In genomic region chr15:83206387-83206970, GRCh38 we compare ENCODE assay signal across 8 cellular contexts. TPM values are rescaled to one million over a fixed set of nuclear protein-coding genes. Genes with fewer than 3 reads are reported as not detected.
DNase-seq lines count a peak whose midpoint lies in the region; ATAC-seq, FAIRE-seq and TF ChIP-seq lines count a peak whose summit lies in the region.

No MANE protein-coding gene starts in this region.

- H3K36me3 ChIP-seq in RWPE2 (ENCODE audit: low read depth): peaks cover 11% of the 10 kb centered on the region
- H3K36me3 ChIP-seq in H1 (ENCODE audit: control insufficient read depth in 2 of 4, insufficient read depth in 4 of 4, low read length in 3 of 4): no peaks in the 10 kb centered on the region; a peak in 1 of 8 replicates
- H3K36me3 ChIP-seq in mucosa of stomach (ENCODE audit: control insufficient read depth, insufficient read depth, low read length): no peaks in the 10 kb centered on the region

- TF ChIP-seq POLR2A in H1 (IDR thresholded peaks at IDR 0.05; ENCODE audit: control extremely low read depth in 1 of 2, low read depth in 2 of 2, low read length in 2 of 2): no peak

- H2BK15ac ChIP-seq in H1 (ENCODE audit: low read length): no peak overlapping the region

- peak overlapping the region; percentile 62 for H3K27ac ChIP-seq in RWPE2 (ENCODE audit: poor library complexity, severe bottlenecking)
- H3K27ac ChIP-seq in H1 (ENCODE audit: low read depth, low read length): peak overlapping the region; percentile 81

- H3K79me2 ChIP-seq in H1 (ENCODE audit: control insufficient read depth in 1 of 2, insufficient read depth in 2 of 2, low read length in 2 of 2): peaks cover 10 to 54% of the 10 kb centered on the region in 2 experiments; a peak in 3 of 4 replicates

- H3K9me3 ChIP-seq in RWPE2 (ENCODE audit: severe bottlenecking) (no peaks in the 10 kb centered on the region), H1 (ENCODE audit: insufficient read depth in 2 of 2, low read depth in 1 of 2, low read length in 1 of 2) (no peaks in the 10 kb centered on the region), mucosa of stomach (ENCODE audit: control insufficient read depth, low read length) (no peaks in the 10 kb centered on the region)

- H4K91ac ChIP-seq in H1 (replicated peaks; ENCODE audit: insufficient read length, low read length): peak overlapping the region; percentile 56

- H4K5ac ChIP-seq in H1 (ENCODE audit: insufficient read length, low read depth, low read length): peak overlapping the region; percentile 74

- TF ChIP-seq CTCF in RWPE2 (IDR thresholded peaks at IDR 0.05; ENCODE audit: poor library complexity, severe bottlenecking) (no peak), H1 (IDR thresholded peaks at IDR 0.05; ENCODE audit: control extremely low read depth in 1 of 3, insufficient read depth in 1 of 3, low read depth in 1 of 3, low read length in 3 of 3) (no peak)

- peaks cover 4% of the 10 kb centered on the region; the same call in 1 of the 2 replicates for H3K23me2 ChIP-seq in H1 (ENCODE audit: low read depth, low read length)

- FAIRE-seq in H1 (lab: Jason Lieb, UNC): no peak

- H3K4me1 ChIP-seq in RWPE2 (ENCODE audit: insufficient read depth, poor library complexity, severe bottlenecking) (peaks cover 40% of the 10 kb centered on the region), H1 (replicated peaks in 1 of 4; ENCODE audit: control insufficient read depth in 3 of 4, insufficient read depth in 4 of 4, low read length in 3 of 4) (peaks cover 3 to 13% (median 7%) of the 10 kb centered on the region in 4 experiments; a peak in 5 of 7 replicates), mucosa of stomach (ENCODE audit: control insufficient read depth, insufficient read depth, low read length) (no peaks in the 10 kb centered on the region)

- no peak for TF ChIP-seq RAD21 in H1 (IDR thresholded peaks at IDR 0.05 in 1 of 2, conservative IDR thresholded peaks at IDR 0.05 in 1 of 2; ENCODE audit: low read depth in 2 of 2, low read length in 2 of 2)

- H3K27me3 ChIP-seq in RWPE2 (ENCODE audit: insufficient read depth, poor library complexity, severe bottlenecking) (no peaks in the 10 kb centered on the region), H1 (replicated peaks in 1 of 4; ENCODE audit: control insufficient read depth in 3 of 4, extremely low read depth in 1 of 4, insufficient read depth in 3 of 4, low read length in 3 of 4) (no peaks in the 10 kb centered on the region; a peak in 1 of 7 replicates), mucosa of stomach (ENCODE audit: control insufficient read depth, insufficient read depth, low read length) (peaks cover 21% of the 10 kb centered on the region)

- H2BK120ac ChIP-seq in H1 (replicated peaks; ENCODE audit: low read depth, low read length): no peak overlapping the region

- ATAC-seq in RWPE2 (ENCODE audit: low read depth) (peak; percentile 18), HG03521 (IDR thresholded peaks at IDR 0.05; ENCODE audit: unreplicated experiment) (no peak)

- WGBS in H1 (ENCODE audit: extremely low coverage in 1 of 2, insufficient coverage in 1 of 2, insufficient read length in 1 of 2, insufficient replicate concordance in 2 of 2, low coverage in 1 of 2, low lambda C conversion rate in 2 of 2, missing lambda C conversion rate in 1 of 2), 2 experiments: 2% methylated on average over 24 of the region's 24 CpGs; no CpG with 5 or more reads in 1 of the 2 experiments

- no peak overlapping the region for H2BK20ac ChIP-seq in H1 (ENCODE audit: low read length)

- H3K4ac ChIP-seq in H1 (replicated peaks; ENCODE audit: insufficient read length, low read depth, low read length): peak overlapping the region; percentile 81

- no peak overlapping the region for H2AFZ ChIP-seq in H1 (ENCODE audit: low read length)

- no peak overlapping the region for H2BK12ac ChIP-seq in H1 (ENCODE audit: low read depth, low read length)

- peak overlapping the region; percentile 99 for H3K4me3 ChIP-seq in RWPE2 (ENCODE audit: severe bottlenecking)
- peak overlapping the region; percentile 59 to 95 (median 87) for H3K4me3 ChIP-seq in H1 (ENCODE audit: extremely low read depth in 1 of 4, insufficient read depth in 2 of 4, low read depth in 3 of 4, low read length in 4 of 4)
- peak overlapping the region; percentile 16 for H3K4me3 ChIP-seq in mucosa of stomach (ENCODE audit: low read length)

- H3K9ac ChIP-seq in H1 (replicated peaks in 1 of 4; ENCODE audit: extremely low read depth in 1 of 4, low read depth in 3 of 4, low read length in 3 of 4) (peak overlapping the region; percentile 81 to 95 (median 86)), mucosa of stomach (ENCODE audit: low read length) (peak overlapping the region; percentile 53)

- H3K79me1 ChIP-seq in H1 (ENCODE audit: low read depth, low read length): no peaks in the 10 kb centered on the region

- H3K56ac ChIP-seq in H1 (replicated peaks; ENCODE audit: insufficient read length, low read depth, low read length): peak overlapping the region; percentile 17

- peak overlapping the region; percentile 69 to 77 for H3K4me2 ChIP-seq in H1 (ENCODE audit: insufficient read depth in 1 of 2, low read depth in 2 of 2, low read length in 2 of 2)

- H2AK5ac ChIP-seq in H1 (ENCODE audit: low read depth, low read length): no peak overlapping the region

- peak overlapping the region; percentile 84 for H3K18ac ChIP-seq in H1 (ENCODE audit: extremely low read depth, low read length)

- POLR2A ChIA-PET in H1 (lab: Charles Lee; ENCODE audit: partially characterized antibody): interaction anchor here (1.0 to 1.6 kb wide), 5 partner anchors 9 to 668 kb away, joined by 3 to 10 read pairs (median 6); partner anchors contain the start of gene BTBD1

- CTCF ChIA-PET in H1 (lab: Charles Lee; ENCODE audit: partially characterized antibody): interaction anchor here (0.6 to 1.2 kb wide), 4 partner anchors 16 to 635 kb away, joined by 3 to 4 read pairs (median 3); no protein-coding TSS in a partner anchor

- H4K20me1 ChIP-seq in H1 (replicated peaks in 1 of 2; ENCODE audit: control insufficient read depth in 1 of 2, insufficient read depth in 2 of 2, low read length in 2 of 2): peaks cover 5 to 8% of the 10 kb centered on the region in 2 experiments

- no peak for TF ChIP-seq EP300 in H1 (IDR thresholded peaks at IDR 0.05; ENCODE audit: borderline replicate concordance in 1 of 2, low read depth in 2 of 2, low read length in 2 of 2)

- DNase-seq in NCI-H1436 (lab: John Stamatoyannopoulos, UW) (peak; percentile 2), NCI-H1436 treated with DMSO at 0.1 percent for 48 hours (lab: John Stamatoyannopoulos, UW) (no peak), RWPE2 (ENCODE audit: low spot score) (no peak), H1 (ENCODE audit: low read depth in 1 of 2, low spot score in 2 of 2) (no peak), NCI-H187 (lab: John Stamatoyannopoulos, UW) (no peak), activated gamma-delta T cell (lab: John Stamatoyannopoulos, UW) (no peak)

- no peak overlapping the region for H3K23ac ChIP-seq in H1 (ENCODE audit: insufficient read length)

- H4K8ac ChIP-seq in H1 (ENCODE audit: extremely low read depth, insufficient read depth, low read length): peak overlapping the region; percentile 96

- H2BK5ac ChIP-seq in H1 (ENCODE audit: low read depth, low read length): peak overlapping the region; percentile 76

- no peak overlapping the region for H3K14ac ChIP-seq in H1 (ENCODE audit: insufficient read length)

TF ChIP-seq in H1, 55 proteins besides CTCF, POLR2A, EP300 and RAD21:
- TF ChIP-seq KDM4A (IDR thresholded peaks at IDR 0.05; ENCODE audit: low read depth, low read length, severe bottlenecking) (no peak), BRCA1 (IDR thresholded peaks at IDR 0.05; ENCODE audit: low read depth, low read length) (no peak), SP4 (IDR thresholded peaks at IDR 0.05; ENCODE audit: low read length) (no peak), SRF (IDR thresholded peaks at IDR 0.05; ENCODE audit: low read depth, low read length) (no peak), CHD2 (IDR thresholded peaks at IDR 0.05; ENCODE audit: low read length) (no peak), EGR1 (IDR thresholded peaks at IDR 0.05; ENCODE audit: borderline replicate concordance, low read depth, low read length) (no peak), BACH1 (IDR thresholded peaks at IDR 0.05; ENCODE audit: low read length) (no peak), TAF7 (optimal IDR thresholded peaks at IDR 0.05; ENCODE audit: borderline replicate concordance, low read depth, low read length) (no peak), SIN3A (conservative IDR thresholded peaks at IDR 0.05 in 1 of 2, IDR thresholded peaks at IDR 0.05 in 1 of 2; ENCODE audit: low read depth in 1 of 2, low read length in 2 of 2) (no peak; a peak in 1 of 4 replicates), E2F6 (IDR thresholded peaks at IDR 0.05) (no peak), SIX5 (IDR thresholded peaks at IDR 0.05; ENCODE audit: low read depth, low read length) (no peak)
TF ChIP-seq in H1: peak in this region for 0.

RNA-seq across cellular contexts. Expression of gene HDGFL3, which starts 1.1 kb away (rescaled TPM):
- 149 and 156 TPM in 2 replicates for total RNA-seq in H1 (2021; fragmentation: NEBNext Ultra II Directional; extraction: Animal tissue kit (Norgen Biotek cat#: 25700))
- 7.3 and 14.1 TPM in 2 replicates for polyA plus RNA-seq in H1 (2011; rRNA removed)
- polyA plus RNA-seq in H1 (2011; cell fraction: cytosol; rRNA removed): 38.6 TPM
- polyA plus RNA-seq in H1 (2011; cell fraction: nucleus; rRNA removed): 11.3 TPM
- polyA plus RNA-seq in H1 (2012, experiment 1 of 2): 67.3 to 138 TPM (median 73.7 TPM) in 4 replicates
- polyA plus RNA-seq in H1 (2012, experiment 2 of 2): 9.7 TPM
- 165 TPM for polyA plus RNA-seq in H1 (2013, experiment 1 of 2)
- polyA plus RNA-seq in H1 (2013, experiment 2 of 2): 147 TPM
- 11.1 and 13.5 TPM in 2 replicates for polyA minus RNA-seq in H1 (2011; rRNA and poly(A)+ RNA removed)
- polyA minus RNA-seq in H1 (2011; cell fraction: cytosol; rRNA and poly(A)+ RNA removed): 48.6 TPM
- polyA minus RNA-seq in H1 (2011; cell fraction: nucleus; rRNA and poly(A)+ RNA removed): 38.6 TPM

Comparison
In these comparisons a context has a peak if more than half of its experiments do, and no peak if none do; other contexts are left out.
1. H3K4me3 ChIP-seq: peak in every context shown above with its lines; median percentile 99 in RWPE2; 87 in H1; 16 in mucosa of stomach.